Comparison of ENCODE assay signal across 12 cellular contexts in the genomic region with DNA sequence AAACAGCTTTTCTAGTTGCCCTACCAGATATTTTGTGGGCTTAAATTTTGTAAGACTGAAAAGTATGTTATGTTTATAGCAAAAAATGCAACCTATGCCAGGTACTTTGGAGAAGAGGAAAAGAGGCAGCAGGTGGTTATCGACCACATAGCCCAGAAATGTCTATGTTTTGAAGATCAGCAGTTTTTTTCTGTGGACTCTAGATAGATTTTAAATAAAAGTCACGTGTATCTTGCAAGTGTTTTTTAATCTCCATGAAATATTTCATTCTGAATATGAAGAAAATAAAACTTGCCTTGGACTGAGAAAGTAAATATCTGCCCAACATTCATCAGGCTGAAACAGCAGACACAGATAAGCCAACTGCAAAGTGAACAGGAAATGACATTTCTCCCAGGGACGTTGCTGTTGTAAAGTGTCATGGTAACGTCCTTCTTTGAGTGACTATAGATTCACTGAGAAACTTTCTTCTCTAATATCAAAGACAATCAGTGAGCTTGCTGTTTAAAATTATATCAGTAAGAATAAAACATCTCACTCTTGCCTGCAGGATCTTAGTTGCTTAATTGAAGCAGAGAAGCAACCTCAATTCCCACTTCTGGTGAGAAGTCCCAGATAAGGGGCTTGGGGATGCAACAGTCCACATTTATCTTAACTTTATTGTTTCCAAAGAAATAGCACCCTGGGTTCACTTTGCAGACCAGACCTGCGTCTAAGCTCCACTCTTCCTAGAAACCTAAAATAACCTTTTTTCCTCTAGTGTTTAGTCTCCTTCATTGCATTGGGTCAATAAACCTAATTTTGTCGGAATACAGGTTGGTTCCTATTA. TPM values are rescaled to one million over a fixed set of nuclear protein-coding genes. Genes with fewer than 3 reads are reported as not detected.
A peak's percentile ranks its signal among the peaks of the same experiment; 100 is the strongest.
DNase-seq lines count a peak whose midpoint lies in the region; ATAC-seq and TF ChIP-seq lines count a peak whose summit lies in the region.
"Had no signal": no experiment of that assay in that cellular context is flagged by ENCODE, and none has a peak within 500 bp of the region (broad histone marks: within the 10 kb centered on the region; RNA-seq: fewer than 3 reads in every experiment).

No MANE protein-coding gene starts in this region.

- intact Hi-C loops in mucosa of descending colon (cut with DNase I, micrococcal nuclease), result no loop called here

- peaks cover 46% of the 10 kb centered on the region for H3K4me1 Mint-ChIP-seq in osteocyte (ENCODE audit: unreplicated experiment)

- H3K27me3 Mint-ChIP-seq in osteocyte (ENCODE audit: unreplicated experiment), result no peaks in the 10 kb centered on the region
- H3K27me3 Mint-ChIP-seq: activated naive CD4-positive, alpha-beta T cell treated with anti-CD3 and anti-CD28 coated beads, Interleukin-2, amount 50 U/mL, for 24 hours had no signal

- no peaks in the 10 kb centered on the region for H3K36me3 Mint-ChIP-seq in osteocyte (ENCODE audit: unreplicated experiment)

- no peaks in the 10 kb centered on the region for H3K79me2 ChIP-seq in DOHH2 (ENCODE audit: control insufficient read depth, low read length)

- H3K4me3 ChIP-seq in DOHH2 (ENCODE audit: low read length), result no peak overlapping the region
- no peak overlapping the region for H3K4me3 ChIP-seq in mucosa of descending colon

- peaks cover 4% of the 10 kb centered on the region for H3K9me3 Mint-ChIP-seq in osteocyte (ENCODE audit: unreplicated experiment)
- H3K9me3 Mint-ChIP-seq: activated naive CD4-positive, alpha-beta T cell treated with anti-CD3 and anti-CD28 coated beads, Interleukin-2, amount 50 U/mL, for 24 hours had no signal

- no peaks in the 10 kb centered on the region for H3K27me3 ChIP-seq in DOHH2 (ENCODE audit: control insufficient read depth, low read length)

- H3K9me3 ChIP-seq in DOHH2 (ENCODE audit: control insufficient read depth, insufficient read depth, low read length), result no peaks in the 10 kb centered on the region
- no peaks in the 10 kb centered on the region for H3K9me3 ChIP-seq in mucosa of descending colon

- H3K27ac ChIP-seq in DOHH2 (ENCODE audit: low read depth, low read length), result no peak overlapping the region

- H3K27ac Mint-ChIP-seq in osteocyte (ENCODE audit: unreplicated experiment), result no peak overlapping the region
- H3K27ac Mint-ChIP-seq: activated naive CD4-positive, alpha-beta T cell treated with anti-CD3 and anti-CD28 coated beads, Interleukin-2, amount 50 U/mL, for 24 hours had no signal

- TF ChIP-seq CTCF in DOHH2 (IDR thresholded peaks at IDR 0.05; ENCODE audit: low read depth, low read length, poor library complexity, severe bottlenecking), result no peak
- TF ChIP-seq CTCF in mucosa of descending colon (IDR thresholded peaks at IDR 0.05), result no peak
- no peak for TF ChIP-seq CTCF in osteocyte (IDR thresholded peaks at IDR 0.05)

- DNase-seq in HuH-7.5 (ENCODE audit: low spot score) (peak; percentile 61), amniotic epithelial cell (ENCODE audit: low read depth) (peak; percentile 4), mucosa of descending colon (no peak), osteocyte (ENCODE audit: extremely low spot score, unreplicated experiment) (no peak), G401 (ENCODE audit: low spot score) (no peak), ureter (ENCODE audit: low spot score) (no peak)
- DNase-seq: midbrain, NCI-H774 had no signal

- no peaks in the 10 kb centered on the region for H4K20me1 ChIP-seq in DOHH2 (ENCODE audit: control insufficient read depth, insufficient read depth, low read depth, low read length)

- no peaks in the 10 kb centered on the region for H3F3A ChIP-seq in DOHH2 (ENCODE audit: control insufficient read depth, insufficient read depth)

- in situ Hi-C loops in G401 (cut with HindIII; ENCODE audit: low sequenced_read_pairs), result no loop called here

- H3K4me3 Mint-ChIP-seq in osteocyte (ENCODE audit: unreplicated experiment), result no peak overlapping the region
- H3K4me3 Mint-ChIP-seq: activated naive CD4-positive, alpha-beta T cell treated with anti-CD3 and anti-CD28 coated beads, Interleukin-2, amount 50 U/mL, for 24 hours had no signal

- no peaks in the 10 kb centered on the region for H3K36me3 ChIP-seq in DOHH2 (ENCODE audit: control insufficient read depth, low read length)
- H3K36me3 ChIP-seq in mucosa of descending colon (ENCODE audit: low read depth), result no peaks in the 10 kb centered on the region

- H3K9me2 ChIP-seq in DOHH2 (replicated peaks; ENCODE audit: control insufficient read depth, low read length), result no peaks in the 10 kb centered on the region

- peak overlapping the region; percentile 23 for H3K4me2 ChIP-seq in DOHH2 (ENCODE audit: low read length)

- peak; percentile 59 for ATAC-seq in mucosa of descending colon
- ATAC-seq in GM18517 (IDR thresholded peaks at IDR 0.05; ENCODE audit: unreplicated experiment), result no peak

- H3K4me1 ChIP-seq in DOHH2 (ENCODE audit: control insufficient read depth, low read length) (peaks cover 17% of the 10 kb centered on the region), mucosa of descending colon (ENCODE audit: low read depth) (peaks cover 26% of the 10 kb centered on the region)

RNA-seq across cellular contexts. Expression of a gene that starts 6.3 kb away (rescaled TPM):
- total RNA-seq in mucosa of descending colon, result 10 to 100 TPM in 2 of 3 donors, 1 to 10 TPM in 1; 5.5 to 22.2 (median 16.3) TPM
- 0.46 and 0.63 TPM in 2 replicates for total RNA-seq in osteocyte
- 0.06 and 0.17 TPM in 2 replicates for total RNA-seq in G401 (2014; rRNA removed; shearing (Covaris generic))
- total RNA-seq in ureter, result 9.7 TPM
- total RNA-seq: Daoy had no signal

RNA-seq across cellular contexts. Expression of a gene that starts 34.2 kb away (rescaled TPM):
- 100 to 1,000 TPM; 345 to 588 (median 550) TPM for total RNA-seq in mucosa of descending colon
- total RNA-seq in osteocyte, result 475 and 500 TPM in 2 replicates
- 1,097 and 1,243 TPM in 2 replicates for total RNA-seq in G401 (2014; rRNA removed; shearing (Covaris generic))
- 299 TPM for total RNA-seq in ureter

RNA-seq across cellular contexts. Expression of a gene that starts 48.5 kb away (rescaled TPM):
- total RNA-seq in mucosa of descending colon, result 100 to 1,000 TPM; 317 to 609 (median 569) TPM
- 222 and 230 TPM in 2 replicates for total RNA-seq in osteocyte
- 803 and 820 TPM in 2 replicates for total RNA-seq in G401 (2014; rRNA removed; shearing (Covaris generic))
- 372 TPM for total RNA-seq in ureter

Comparison
In these comparisons a context has a peak if more than half of its experiments do, and no peak if none do; other contexts are left out.
1. DNase-seq: peak in HuH-7.5 (single experiment) and amniotic epithelial cell (single experiment); none in mucosa of descending colon (0 of 3), osteocyte (single experiment), G401 (single experiment) and ureter (single experiment).